In genomic region chr3:2098398-2099027, GRCh38 we compare ENCODE assay signal across 8 cellular contexts. TPM values are rescaled to one million over a fixed set of nuclear protein-coding genes. Genes with fewer than 3 reads are reported as not detected.
DNase-seq lines count a peak whose midpoint lies in the region; ATAC-seq, FAIRE-seq and TF ChIP-seq lines count a peak whose summit lies in the region.

CNTN4 (plus strand) TSS chr3:2098866.

- H3K4me1 ChIP-seq in Peyer's patch = peaks cover 0 to 7% (median 0%) of the 10 kb centered on the region in 4 donors

- peaks cover 0 to 8% of the 10 kb centered on the region in 2 donors for H3K36me3 Mint-ChIP-seq in naive B cell

- H3K4me3 ChIP-seq in Peyer's patch = peak within 1 kb of the TSS; percentile 28 to 72 (median 55)
- H3K4me3 ChIP-seq in epithelial cell of proximal tubule (ENCODE audit: low read depth, low read length) = peak within 1 kb of the TSS; percentile 46

- peak; percentile 35 for DNase-seq in Ammon's horn (ENCODE audit: low spot score)
- peak in 2 of 3 donors; percentile 78 to 86 for DNase-seq in Peyer's patch
- no peak for DNase-seq in epithelial cell of proximal tubule (ENCODE audit: low read depth)
- no peak for DNase-seq in naive B cell
- DNase-seq in urothelium cell line (ENCODE audit: low spot score) = peak; percentile 99
- no peak for DNase-seq in hepatic stellate cell (ENCODE audit: low spot score)

- no peaks in the 10 kb centered on the region for H3K9me3 ChIP-seq in Peyer's patch

- no peak within 1 kb of the TSS for H3K27ac Mint-ChIP-seq in naive B cell

- H3K9me3 Mint-ChIP-seq in naive B cell = peaks cover 0 to 11% (median 0%) of the 10 kb centered on the region in 7 donors

- no peaks in the 10 kb centered on the region for H3K27me3 ChIP-seq in Peyer's patch

- no peaks in the 10 kb centered on the region for H3K36me3 ChIP-seq in Peyer's patch

- FAIRE-seq in urothelium cell line (lab: Jason Lieb, UNC) = no peak

- peaks cover 51 to 54% (median 54%) of the 10 kb centered on the region in 3 donors for H3K27me3 Mint-ChIP-seq in naive B cell

- H3K4me3 Mint-ChIP-seq in naive B cell = peak within 1 kb of the TSS in 5 of 8 donors; percentile 23 to 79 (median 45)

- peak; percentile 52 for ATAC-seq in HG02852 (IDR thresholded peaks at IDR 0.05; ENCODE audit: unreplicated experiment)
- no peak for ATAC-seq in naive B cell (ENCODE audit: low read depth in 2 of 2)
- ATAC-seq in GM18873 (IDR thresholded peaks at IDR 0.05; ENCODE audit: low FRiP score, unreplicated experiment) = no peak

- peak in 1 of 2 donors; percentile 11 for TF ChIP-seq POLR2A in Peyer's patch (IDR thresholded peaks at IDR 0.05)

- TF ChIP-seq CTCF in Peyer's patch (IDR thresholded peaks at IDR 0.05) (peak in 3 of 6 experiments; percentile 50 to 54 (median 52)), epithelial cell of proximal tubule (conservative IDR thresholded peaks at IDR 0.05; ENCODE audit: low read depth, low read length) (peak; percentile 5)

- peaks cover 0 to 10% (median 8%) of the 10 kb centered on the region in 3 donors for H3K4me1 Mint-ChIP-seq in naive B cell

- peak within 1 kb of the TSS; percentile 62 to 86 (median 74) for H3K27ac ChIP-seq in Peyer's patch

RNA-seq across cellular contexts. Expression of gene CNTN4, which starts in this region (rescaled TPM):
- total RNA-seq in Peyer's patch (10 to 100 TPM in 3 of 4 donors, 1 to 10 TPM in 1; 5.4 to 31.1 (median 19.9) TPM), epithelial cell of proximal tubule (0.14 and 1.6 TPM in 2 replicates)
- polyA plus RNA-seq in naive B cell (ENCODE audit: low read depth in 6 of 6) = not detected

Comparison
In these comparisons a context has a peak if more than half of its experiments do, and no peak if none do; other contexts are left out.
1. DNase-seq: peak in Ammon's horn (single experiment), Peyer's patch (2 of 3) and urothelium cell line (single experiment); none in epithelial cell of proximal tubule (single experiment), naive B cell (single experiment) and hepatic stellate cell (single experiment).